In genomic region chr12:107079172-107080011, GRCh38 we compare ENCODE assay signal across 9 cellular contexts. TPM values are rescaled to one million over a fixed set of nuclear protein-coding genes. Genes with fewer than 3 reads are reported as not detected.
DNase-seq lines count a peak whose midpoint lies in the region; ATAC-seq, FAIRE-seq and TF ChIP-seq lines count a peak whose summit lies in the region.
"Had no signal": no experiment of that assay in that cellular context is flagged by ENCODE, and none has a peak within 500 bp of the region (broad histone marks: within the 10 kb centered on the region; RNA-seq: fewer than 3 reads in every experiment).

No MANE protein-coding gene starts in this region.

- intact Hi-C loops in right cardiac atrium (cut with DNase I) = no loop called here

- peaks cover 4% of the 10 kb centered on the region for H3K36me3 Mint-ChIP-seq in type B pancreatic cell

- no peak for ATAC-seq in right cardiac atrium
- no peak for ATAC-seq in HG02870 (IDR thresholded peaks at IDR 0.05; ENCODE audit: unreplicated experiment)

- no peaks in the 10 kb centered on the region for H3K27me3 ChIP-seq in cardiac muscle cell
- H3K27me3 ChIP-seq in right cardiac atrium (ENCODE audit: control insufficient read depth, insufficient read depth) = no peaks in the 10 kb centered on the region
- peaks cover 27% of the 10 kb centered on the region for H3K27me3 ChIP-seq in OCI-LY3 (ENCODE audit: low read depth, low read length)

- H3K27ac Mint-ChIP-seq in type B pancreatic cell = no peak overlapping the region
- H3K27ac Mint-ChIP-seq: activated naive CD4-positive, alpha-beta T cell treated with anti-CD3 and anti-CD28 coated beads, Interleukin-2, amount 50 U/mL, for 72 hours had no signal

- H3K9me3 Mint-ChIP-seq in type B pancreatic cell = peaks cover 6% of the 10 kb centered on the region

- H3K4me1 Mint-ChIP-seq in type B pancreatic cell (ENCODE audit: unreplicated experiment) = no peaks in the 10 kb centered on the region

- no peak overlapping the region for H3K9ac ChIP-seq in OCI-LY3 (ENCODE audit: low read length)

- no peak overlapping the region for H3K4me3 Mint-ChIP-seq in type B pancreatic cell

- H3K4me1 ChIP-seq in cardiac muscle cell (ENCODE audit: low read depth) (peaks cover 31% of the 10 kb centered on the region), right cardiac atrium (ENCODE audit: control insufficient read depth, insufficient read depth, low read length) (peaks cover 2% of the 10 kb centered on the region), OCI-LY3 (ENCODE audit: low read length) (no peaks in the 10 kb centered on the region)

- H2AFZ ChIP-seq in OCI-LY3 (ENCODE audit: low read depth, low read length) = no peak overlapping the region

- no peak for FAIRE-seq in frontal cortex (lab: Jason Lieb, UNC)

- no peaks in the 10 kb centered on the region for H4K20me1 ChIP-seq in OCI-LY3 (ENCODE audit: insufficient read depth, low read length)

- H3K4me2 ChIP-seq in OCI-LY3 (ENCODE audit: low read length) = no peak overlapping the region

- H3K27ac ChIP-seq in cardiac muscle cell = peak overlapping the region; percentile 61
- no peak overlapping the region for H3K27ac ChIP-seq in right cardiac atrium (ENCODE audit: low read length)
- H3K27ac ChIP-seq in OCI-LY3 (ENCODE audit: low read length) = no peak overlapping the region

- H3K9me3 ChIP-seq in cardiac muscle cell (ENCODE audit: low read depth) = no peaks in the 10 kb centered on the region
- H3K9me3 ChIP-seq in right cardiac atrium (ENCODE audit: control insufficient read depth, low read length) = no peaks in the 10 kb centered on the region
- no peaks in the 10 kb centered on the region for H3K9me3 ChIP-seq in OCI-LY3 (ENCODE audit: insufficient read depth, low read length)

- H3K79me2 ChIP-seq in OCI-LY3 (ENCODE audit: low read length) = no peaks in the 10 kb centered on the region

- peak; percentile 64 for TF ChIP-seq CTCF in cardiac muscle cell (IDR thresholded peaks at IDR 0.05; ENCODE audit: low read depth, low read length)
- peak; percentile 46 for TF ChIP-seq CTCF in OCI-LY3 (IDR thresholded peaks at IDR 0.05; ENCODE audit: low read depth, low read length)
- peak; percentile 73 for TF ChIP-seq CTCF in fibroblast of the aortic adventitia (IDR thresholded peaks at IDR 0.05; ENCODE audit: insufficient read depth, low read length)
- TF ChIP-seq CTCF in type B pancreatic cell (conservative IDR thresholded peaks at IDR 0.05) = peak; percentile 61

- H3K4me3 ChIP-seq in cardiac muscle cell = no peak overlapping the region
- no peak overlapping the region for H3K4me3 ChIP-seq in right cardiac atrium (ENCODE audit: low read length)
- no peak overlapping the region for H3K4me3 ChIP-seq in OCI-LY3 (ENCODE audit: low read length)
- H3K4me3 ChIP-seq in fibroblast of the aortic adventitia (ENCODE audit: low read depth, low read length) = no peak overlapping the region

- 91% methylated on average over 2 of the region's 2 CpGs for WGBS in right cardiac atrium

- H3K36me3 ChIP-seq in cardiac muscle cell (no peaks in the 10 kb centered on the region), OCI-LY3 (replicated peaks; ENCODE audit: low read depth, low read length) (no peaks in the 10 kb centered on the region)

- DNase-seq in cardiac muscle cell (ENCODE audit: low read depth in 1 of 2, low spot score in 1 of 2) (peak; percentile 11 to 56), right cardiac atrium (no peak), fibroblast of the aortic adventitia (ENCODE audit: low read depth) (peak; percentile 57), type B pancreatic cell (ENCODE audit: extremely low spot score, unreplicated experiment) (no peak), frontal cortex (ENCODE audit: low spot score in 2 of 2) (no peak), NCI-H446 (lab: John Stamatoyannopoulos, UW) (no peak)

- no peaks in the 10 kb centered on the region for H3K27me3 Mint-ChIP-seq in type B pancreatic cell

RNA-seq across cellular contexts. Expression of gene CRY1, which starts 14.0 kb away (rescaled TPM):
- total RNA-seq in cardiac muscle cell = 36.5 and 55.1 TPM in 2 replicates
- polyA plus RNA-seq in cardiac muscle cell = 23.3 and 31.9 TPM in 2 replicates
- 10 to 100 TPM; 12.2 to 26.8 (median 16.3) TPM for total RNA-seq in right cardiac atrium
- 6.9 TPM for polyA plus RNA-seq in right cardiac atrium
- 16.1 and 19.2 TPM in 2 replicates for total RNA-seq in fibroblast of the aortic adventitia (ENCODE audit: low replicate concordance)
- 14.6 and 23.9 TPM in 2 replicates for total RNA-seq in type B pancreatic cell (ENCODE audit: low replicate concordance)
- 41.2 TPM for total RNA-seq in frontal cortex

Comparison
In these comparisons a context has a peak if more than half of its experiments do, and no peak if none do; other contexts are left out.
1. DNase-seq: peak in cardiac muscle cell (2 of 2) and fibroblast of the aortic adventitia (single experiment); none in right cardiac atrium (0 of 3), type B pancreatic cell (single experiment), frontal cortex (0 of 2) and NCI-H446 (0 of 2).
2. Peak in every context shown above with its lines, with median percentiles within 50 percentile points of each other: CTCF ChIP-seq.